In genomic region chr5:61351733-61352132, GRCh38 we compare ENCODE assay signal across 37 cellular contexts.
"Had no signal": no experiment of that assay in that cellular context is flagged by ENCODE, and none has a peak within 500 bp of the region (broad histone marks: within the 10 kb centered on the region; RNA-seq: fewer than 3 reads in every experiment).

No MANE protein-coding gene starts in this region.

- H3K36me3 ChIP-seq: cardiac muscle cell had no signal

- H3K27ac Mint-ChIP-seq: activated B cell treated with CpG ODN at 0.5 μM for 24 hours; activated CD4-positive, alpha-beta memory T cell treated with anti-CD3 and anti-CD28 coated beads for 36 hours; activated naive CD8-positive, alpha-beta T cell treated with anti-CD3 and anti-CD28 coated beads for 36 hours; activated T-helper 1 cell treated with anti-CD3 and anti-CD28 coated beads, Interleukin-12 subunit alpha, Interleukin-12 subunit beta, Interleukin-2, Interleukin-4 antibody, amounts not matched to agents 30 ng/mL and 10 ng/mL and 1 ng/mL, durations not matched to agents 14 hours and 24 hours and 36 hours; T-cell had no signal

- H3K36me3 Mint-ChIP-seq: activated CD4-positive, alpha-beta memory T cell treated with anti-CD3 and anti-CD28 coated beads for 36 hours had no signal

- ATAC-seq: activated T-cell treated with anti-CD3 and anti-CD28 coated beads, Interleukin-2, amount 50 U/mL, for 4 hours; Panc1; SK-N-SH treated with all-trans-retinoic acid at 6 μM for 48 hours had no signal

- H3K4me3 Mint-ChIP-seq: activated B cell treated with CpG ODN at 0.5 μM for 24 hours; activated CD4-positive, alpha-beta memory T cell treated with anti-CD3 and anti-CD28 coated beads for 36 hours; activated naive CD8-positive, alpha-beta T cell treated with anti-CD3 and anti-CD28 coated beads for 36 hours; activated T-cell treated with anti-CD3 and anti-CD28 coated beads, Interleukin-2, amount 50 U/mL, for 4 hours; activated T-helper 1 cell treated with anti-CD3 and anti-CD28 coated beads, Interleukin-12 subunit alpha, Interleukin-12 subunit beta, Interleukin-2, Interleukin-4 antibody, amounts not matched to agents 30 ng/mL and 10 ng/mL and 1 ng/mL, durations not matched to agents 14 hours and 24 hours and 36 hours; central memory CD8-positive, alpha-beta T cell; T-cell had no signal

- H3K27ac ChIP-seq: cardiac muscle cell, SJSA1, VCaP had no signal

- H3K9me3 ChIP-seq: SJSA1 had no signal

- H3K9me3 Mint-ChIP-seq: central memory CD8-positive, alpha-beta T cell had no signal

- H3K27me3 Mint-ChIP-seq: activated B cell treated with CpG ODN at 0.5 μM for 24 hours; activated CD4-positive, alpha-beta memory T cell treated with anti-CD3 and anti-CD28 coated beads for 36 hours; activated naive CD8-positive, alpha-beta T cell treated with anti-CD3 and anti-CD28 coated beads for 36 hours; central memory CD8-positive, alpha-beta T cell; T-cell had no signal

- H3K4me3 ChIP-seq: cardiac muscle cell, SJSA1 had no signal

- H3K27me3 ChIP-seq: cardiac muscle cell, SJSA1 had no signal

- DNase-seq: activated B cell treated with CpG ODN at 0.5 μM for 24 hours; activated CD4-positive, alpha-beta memory T cell treated with anti-CD3 and anti-CD28 coated beads for 36 hours; activated CD4-positive, alpha-beta T cell treated with anti-CD3 and anti-CD28 coated beads for 4 hours; activated CD4-positive, alpha-beta T cell treated with anti-CD3 and anti-CD28 coated beads, Interleukin-2, amount 50 U/mL, for 1 hour; activated CD4-positive, CD25-positive, alpha-beta regulatory T cell treated with anti-CD3 and anti-CD28 coated beads, Interleukin-2, amount 50 U/mL, for 72 hours; activated CD8-positive, alpha-beta memory T cell treated with anti-CD3 and anti-CD28 coated beads, Interleukin-2, amount 50 U/mL, for 4 hours; activated effector memory CD4-positive, alpha-beta T cell treated with Interleukin-2 at 50 U/mL for 16 hours; activated naive CD4-positive, alpha-beta T cell; activated naive CD4-positive, alpha-beta T cell treated with anti-CD3 and anti-CD28 coated beads, Interleukin-2, amount 50 U/mL, for 16 hours; activated naive CD8-positive, alpha-beta T cell treated with anti-CD3 and anti-CD28 coated beads for 36 hours; activated T-cell treated with anti-CD3 and anti-CD28 coated beads for 4 hours; activated T-cell treated with anti-CD3 and anti-CD28 coated beads, Interleukin-2, amount 50 U/mL, for 4 hours; amniotic stem cell; aorta; Kasumi-1; KG1; MM.1S; NCI-H1092 treated with DMSO at 0.1 percent for 48 hours; NCI-H1417; NCI-H146; NCI-H187; NCI-H2029 treated with DMSO at 0.1 percent for 48 hours; NCI-H2107; NCI-H2171 treated with DMSO at 0.1 percent for 48 hours; NCI-H2227 treated with DMSO at 0.1 percent for 48 hours; NCI-H524 treated with DMSO at 0.1 percent for 48 hours; SHP77 treated with DMSO at 0.1 percent for 48 hours; T-cell; T-helper 2 cell; T-helper 9 cell had no signal
